Comparison of ENCODE assay signal across 8 cellular contexts in genomic region chr3:187139895-187140253, GRCh38.
DNase-seq lines count a peak whose midpoint lies in the region; ATAC-seq and TF ChIP-seq lines count a peak whose summit lies in the region.

No MANE protein-coding gene starts in this region.

- H3K36me3 ChIP-seq in SK-N-MC (ENCODE audit: insufficient read depth, low read length): peaks cover 2% of the 10 kb centered on the region; the same call in 1 of the 2 replicates

- ATAC-seq in HG03342 (IDR thresholded peaks at IDR 0.05; ENCODE audit: unreplicated experiment) (no peak), GM21717 (IDR thresholded peaks at IDR 0.05; ENCODE audit: unreplicated experiment) (no peak)

- TF ChIP-seq CTCF in GM12865 (IDR thresholded peaks at IDR 0.05; ENCODE audit: insufficient read depth, low read depth, low read length, missing control alignments) (no peak), fibroblast of mammary gland (conservative IDR thresholded peaks at IDR 0.05; ENCODE audit: control insufficient read depth, insufficient read depth, low read depth, low read length) (no peak)

- no peak overlapping the region for H3K27ac ChIP-seq in SK-N-MC

- no peak for DNase-seq in GM12865 (ENCODE audit: low read depth)
- DNase-seq in SK-N-MC (ENCODE audit: low read depth, low spot score): no peak
- no peak for DNase-seq in fibroblast of mammary gland (ENCODE audit: low read depth)
- no peak for DNase-seq in skeletal muscle cell (ENCODE audit: low read depth)
- no peak for DNase-seq in globus pallidus (ENCODE audit: low spot score)
- no peak for DNase-seq in activated effector memory CD4-positive, alpha-beta T cell treated with anti-CD3 and anti-CD28 coated beads, Interleukin-2, amount 50 U/mL, for 16 hours

- H3K9me3 ChIP-seq in SK-N-MC (ENCODE audit: low read depth, low read length): no peaks in the 10 kb centered on the region; the same call in 1 of the 2 replicates

- peak overlapping the region; percentile 84 for H3K4me3 ChIP-seq in GM12865 (ENCODE audit: low read depth, low read length)
- peak overlapping the region; percentile 88 for H3K4me3 ChIP-seq in SK-N-MC
- H3K4me3 ChIP-seq in fibroblast of mammary gland (ENCODE audit: control insufficient read depth, low read depth, low read length): peak overlapping the region; percentile 70
- peak overlapping the region; percentile 68 for H3K4me3 ChIP-seq in skeletal muscle cell (ENCODE audit: low read depth, low read length)

- peak overlapping the region; percentile 87 for H3K9ac ChIP-seq in SK-N-MC (ENCODE audit: insufficient read length)
